ENCODE assay signal across 11 cellular contexts in the genomic region with DNA sequence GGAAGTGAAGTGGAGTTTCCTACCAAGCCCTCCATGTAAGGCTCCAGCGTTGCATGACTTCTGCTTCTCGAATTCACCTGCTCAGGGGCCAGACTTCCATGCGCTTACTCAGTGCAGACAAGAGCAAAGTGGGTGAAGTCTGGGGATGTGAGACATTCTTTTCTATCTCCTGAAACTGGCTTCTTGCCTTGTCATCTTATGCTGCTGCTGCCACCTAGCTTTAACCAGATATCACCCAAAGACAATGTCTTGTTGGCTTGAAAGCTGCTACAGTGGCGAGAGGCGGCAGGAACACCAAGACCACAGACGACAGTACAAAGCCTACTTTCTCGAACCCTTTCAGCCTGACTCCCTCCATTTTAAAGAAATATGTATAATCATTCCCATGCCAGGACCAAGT.
A peak's percentile ranks its signal among the peaks of the same experiment; 100 is the strongest.
DNase-seq lines count a peak whose midpoint lies in the region; ATAC-seq, FAIRE-seq and TF ChIP-seq lines count a peak whose summit lies in the region.
"Had no signal": no experiment of that assay in that cellular context is flagged by ENCODE, and none has a peak within 500 bp of the region (broad histone marks: within the 10 kb centered on the region; RNA-seq: fewer than 3 reads in every experiment).

No MANE protein-coding gene starts in this region.

- no peak for TF ChIP-seq POLR2A in vagina (IDR thresholded peaks at IDR 0.05)

- peak; percentile 25 for DNase-seq in DMS53 treated with DMSO at 0.1 percent for 48 hours (lab: John Stamatoyannopoulos, UW; ENCODE audit: unreplicated experiment)
- DNase-seq in HCEC 1CT, result peak; percentile 2
- peak; percentile 3 to 18 for DNase-seq in SJCRH30
- DNase-seq in iPS-NIHi11 (ENCODE audit: low spot score), result peak; percentile 29
- no peak for DNase-seq in NCI-H345 (lab: John Stamatoyannopoulos, UW)
- DNase-seq in vagina (ENCODE audit: extremely low spot score in 2 of 2), result no peak
- no peak for DNase-seq in frontal cortex (ENCODE audit: low spot score in 2 of 2)
- DNase-seq: activated CD4-positive, alpha-beta T cell treated with anti-CD3 and anti-CD28 coated beads for 4 hours; NCI-H2171 had no signal

- H3K4me3 ChIP-seq in SJCRH30, result no peak overlapping the region
- no peak overlapping the region for H3K4me3 ChIP-seq in vagina

- TF ChIP-seq CTCF in vagina (IDR thresholded peaks at IDR 0.05), result no peak

- FAIRE-seq in frontal cortex (lab: Jason Lieb, UNC), result no peak
- FAIRE-seq: G401.6 had no signal

- H3K36me3 ChIP-seq in SJCRH30 (no peaks in the 10 kb centered on the region), vagina (no peaks in the 10 kb centered on the region)

- no peaks in the 10 kb centered on the region for H3K4me1 ChIP-seq in SJCRH30
- no peaks in the 10 kb centered on the region for H3K4me1 ChIP-seq in vagina

- H3K9me3 ChIP-seq in SJCRH30 (replicated peaks), result no peaks in the 10 kb centered on the region
- H3K9me3 ChIP-seq in vagina, result no peaks in the 10 kb centered on the region

- H3K27me3 ChIP-seq in SJCRH30 (no peaks in the 10 kb centered on the region), vagina (no peaks in the 10 kb centered on the region)

- H3K27ac ChIP-seq in SJCRH30, result no peak overlapping the region
- H3K27ac ChIP-seq in vagina, result no peak overlapping the region

- intact Hi-C loops in vagina (cut with DNase I), result no loop called here

- no peak for ATAC-seq in esophagus mucosa

Comparison
In these comparisons a context has a peak if more than half of its experiments do, and no peak if none do; other contexts are left out.
1. DNase-seq: peak in DMS53 treated with DMSO at 0.1 percent for 48 hours (single experiment), HCEC 1CT (single experiment), SJCRH30 (2 of 2) and iPS-NIHi11 (single experiment); none in NCI-H345 (single experiment), vagina (0 of 2) and frontal cortex (0 of 2).